9 cellular contexts compared by ENCODE assay signal in the genomic region with DNA sequence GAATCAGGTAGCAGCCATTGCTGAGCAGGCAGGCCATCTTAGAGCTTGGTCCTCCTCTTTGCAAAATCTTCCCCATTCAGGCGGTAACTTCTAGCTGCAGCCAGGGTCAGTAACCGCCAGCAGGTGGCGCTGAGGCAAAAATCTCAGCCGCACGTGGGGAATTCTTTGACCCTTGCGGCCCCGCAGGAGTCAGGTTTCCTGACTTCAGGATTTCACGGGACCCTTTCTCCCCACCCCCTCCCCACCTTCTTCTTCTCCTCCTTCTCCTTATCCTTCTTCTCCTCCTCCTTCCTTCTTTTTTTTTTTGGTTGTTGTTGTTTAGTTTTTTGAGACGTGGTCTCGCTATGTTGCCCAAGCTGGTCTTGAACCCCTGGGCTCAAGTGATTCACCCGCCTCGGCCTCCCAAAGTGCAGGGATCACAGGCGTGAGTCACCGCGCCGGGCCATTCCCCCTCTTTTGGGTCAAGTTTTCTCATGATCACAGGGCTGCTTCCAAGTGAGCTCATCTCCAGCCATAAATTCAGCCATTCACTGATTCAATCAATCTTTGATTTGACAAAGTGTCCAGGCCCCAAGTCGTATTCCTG. TPM values are rescaled to one million over a fixed set of nuclear protein-coding genes. Genes with fewer than 3 reads are reported as not detected.
A peak's percentile ranks its signal among the peaks of the same experiment; 100 is the strongest.
DNase-seq lines count a peak whose midpoint lies in the region; ATAC-seq and TF ChIP-seq lines count a peak whose summit lies in the region.
"Had no signal": no experiment of that assay in that cellular context is flagged by ENCODE, and none has a peak within 500 bp of the region (broad histone marks: within the 10 kb centered on the region; RNA-seq: fewer than 3 reads in every experiment).

No MANE protein-coding gene starts in this region.

- no peaks in the 10 kb centered on the region for H3K36me3 ChIP-seq in mucosa of descending colon (ENCODE audit: low read depth)

- H3K4me1 ChIP-seq in mucosa of descending colon (ENCODE audit: low read depth): peaks cover 6% of the 10 kb centered on the region

- intact Hi-C loops in activated CD8-positive, alpha-beta T cell treated with anti-CD3 and anti-CD28 coated beads for 36 hours (cut with micrococcal nuclease): loop anchor here (1.0 to 10.0 kb wide), 2 partner anchors 51 to 239 kb away; no protein-coding TSS in a partner anchor
- intact Hi-C loops in mucosa of descending colon (cut with DNase I, micrococcal nuclease): loop anchor here in 1 of 2 donors (5.0 to 10.0 kb wide), 2 partner anchors 51 kb away; a partner anchor contains a TSS

- H3K27me3 Mint-ChIP-seq in activated CD8-positive, alpha-beta T cell treated with anti-CD3 and anti-CD28 coated beads for 36 hours: no peaks in the 10 kb centered on the region
- H3K27me3 Mint-ChIP-seq in effector memory CD8-positive, alpha-beta T cell: peaks cover 5 to 17% of the 10 kb centered on the region in 2 donors

- no peaks in the 10 kb centered on the region for H3K9me3 ChIP-seq in mucosa of descending colon

- peak; percentile 53 for ATAC-seq in activated CD8-positive, alpha-beta T cell treated with anti-CD3 and anti-CD28 coated beads for 36 hours
- peak; percentile 64 for ATAC-seq in effector memory CD8-positive, alpha-beta T cell (replicated peaks)
- ATAC-seq in mucosa of descending colon (peak; percentile 76), HG03460 (IDR thresholded peaks at IDR 0.05; ENCODE audit: unreplicated experiment) (no peak)

- no peak overlapping the region for H3K27ac Mint-ChIP-seq in activated CD8-positive, alpha-beta T cell treated with anti-CD3 and anti-CD28 coated beads for 36 hours
- H3K27ac Mint-ChIP-seq in effector memory CD8-positive, alpha-beta T cell: no peak overlapping the region

- H3K36me3 Mint-ChIP-seq in activated CD8-positive, alpha-beta T cell treated with anti-CD3 and anti-CD28 coated beads for 36 hours (ENCODE audit: low read depth): no peaks in the 10 kb centered on the region
- no peaks in the 10 kb centered on the region for H3K36me3 Mint-ChIP-seq in effector memory CD8-positive, alpha-beta T cell (ENCODE audit: insufficient read depth)

- DNase-seq in 8988T (peak; percentile 40), GM12865 (ENCODE audit: low read depth) (peak; percentile 74), NCI-H345 (lab: John Stamatoyannopoulos, UW) (peak; percentile 59), mucosa of descending colon (peak; percentile 62 to 79 (median 78))
- DNase-seq in activated CD8-positive, alpha-beta T cell treated with anti-CD3 and anti-CD28 coated beads for 36 hours: peak; percentile 79
- peak; percentile 50 to 61 (median 54) for DNase-seq in effector memory CD8-positive, alpha-beta T cell
- peak; percentile 80 for DNase-seq in stimulated activated CD8-positive, alpha-beta memory T cell treated with anti-CD3 and anti-CD28 coated beads, Interleukin-4, amount 100 ng/mL, for 48 hours

- POLR2A ChIA-PET in activated CD8-positive, alpha-beta T cell treated with anti-CD3 and anti-CD28 coated beads for 36 hours (lab: Charles Lee): interaction anchor here (0.6 to 0.8 kb wide), 2 partner anchors 11 to 62 kb away, joined by 3 read pairs; no protein-coding TSS in a partner anchor

- TF ChIP-seq CTCF in GM12865 (IDR thresholded peaks at IDR 0.05; ENCODE audit: insufficient read depth, low read depth, low read length, missing control alignments): peak; percentile 90
- peak; percentile 86 for TF ChIP-seq CTCF in activated CD8-positive, alpha-beta T cell treated with anti-CD3 and anti-CD28 coated beads for 36 hours (IDR thresholded peaks at IDR 0.05)
- peak; percentile 86 for TF ChIP-seq CTCF in mucosa of descending colon (IDR thresholded peaks at IDR 0.05)

- H3K4me3 ChIP-seq in GM12865 (ENCODE audit: low read depth, low read length) (no peak overlapping the region), mucosa of descending colon (no peak overlapping the region)
- H3K4me3 ChIP-seq: skin epidermis had no signal

- H3K4me1 Mint-ChIP-seq in activated CD8-positive, alpha-beta T cell treated with anti-CD3 and anti-CD28 coated beads for 36 hours (ENCODE audit: low read depth): peaks cover 15% of the 10 kb centered on the region
- H3K4me1 Mint-ChIP-seq in effector memory CD8-positive, alpha-beta T cell (ENCODE audit: low read depth in 2 of 2): peaks cover 12 to 15% of the 10 kb centered on the region in 2 donors

- H3K9me3 Mint-ChIP-seq in activated CD8-positive, alpha-beta T cell treated with anti-CD3 and anti-CD28 coated beads for 36 hours: no peaks in the 10 kb centered on the region
- H3K9me3 Mint-ChIP-seq in effector memory CD8-positive, alpha-beta T cell: no peaks in the 10 kb centered on the region

- CTCF ChIA-PET in activated CD8-positive, alpha-beta T cell treated with anti-CD3 and anti-CD28 coated beads for 36 hours (lab: Charles Lee): interaction anchor here (0.7 to 6.6 kb wide), 57 partner anchors 10 to 349 kb away, joined by 3 to 307 read pairs (median 4); a partner anchor contains a TSS

- no peak overlapping the region for H3K4me3 Mint-ChIP-seq in activated CD8-positive, alpha-beta T cell treated with anti-CD3 and anti-CD28 coated beads for 36 hours
- H3K4me3 Mint-ChIP-seq in effector memory CD8-positive, alpha-beta T cell: no peak overlapping the region

RNA-seq across cellular contexts. Expression of a gene that starts 33.4 kb away (rescaled TPM):
- total RNA-seq in activated CD8-positive, alpha-beta T cell treated with anti-CD3 and anti-CD28 coated beads for 36 hours: not detected
- total RNA-seq in mucosa of descending colon: 10 to 100 TPM in 1 of 3 donors, 1 to 10 TPM in 1, under 1 TPM in 1; 0.43 to 29.7 (median 5.7) TPM

RNA-seq across cellular contexts. Expression of a gene that starts 52.6 kb away (rescaled TPM):
- total RNA-seq in activated CD8-positive, alpha-beta T cell treated with anti-CD3 and anti-CD28 coated beads for 36 hours: under 1 TPM; 0.16 to 0.38 TPM
- 10 to 100 TPM in 1 of 3 donors, 1 to 10 TPM in 2; 1.0 to 16.8 (median 3.0) TPM for total RNA-seq in mucosa of descending colon
